Comparison of ENCODE assay signal across 17 cellular contexts in genomic region chr4:1502976-1503375, GRCh38.
DNase-seq lines count a peak whose midpoint lies in the region; ATAC-seq and TF ChIP-seq lines count a peak whose summit lies in the region.
"Had no signal": no experiment of that assay in that cellular context is flagged by ENCODE, and none has a peak within 500 bp of the region (broad histone marks: within the 10 kb centered on the region; RNA-seq: fewer than 3 reads in every experiment).

No MANE protein-coding gene starts in this region.

- POLR2A ChIA-PET in SK-N-SH (lab: Yijun Ruan, JAX), result no interaction called here

- in situ Hi-C loops in GM13977 (cut with MboI; ENCODE audit: low pct_unique_long_range_greater_than_20kb, low sequenced_read_pairs, unreplicated experiment), result no loop called here

- intact Hi-C loops in lower lobe of right lung (cut with DNase I), result no loop called here
- intact Hi-C loops in spleen (cut with DNase I; ENCODE audit: low total_unique reads), result no loop called here

- no peak overlapping the region for H3K4me2 ChIP-seq in SK-N-SH

- no peaks in the 10 kb centered on the region for H3K9me2 ChIP-seq in SK-N-SH

- DNase-seq in SK-N-SH (peak; percentile 42), WERI-Rb-1 (peak; percentile 10), lower lobe of right lung (peak; percentile 39), spleen (peak; percentile 58), inferior parietal cortex (ENCODE audit: extremely low spot score) (no peak), GM13977 (ENCODE audit: low spot score) (no peak)
- DNase-seq: ACHN; activated CD4-positive, alpha-beta T cell treated with anti-CD3 and anti-CD28 coated beads for 1 hour; C1 segment of cervical spinal cord; effector memory CD8-positive, alpha-beta T cell; kidney glomerular epithelial cell; NCI-H226 had no signal

- peaks cover 40% of the 10 kb centered on the region for H3K27me3 ChIP-seq in SK-N-SH (ENCODE audit: insufficient read depth)
- no peaks in the 10 kb centered on the region for H3K27me3 ChIP-seq in WERI-Rb-1 (ENCODE audit: insufficient read depth, low read depth, severe bottlenecking)
- H3K27me3 ChIP-seq in lower lobe of right lung (ENCODE audit: low read depth), result peaks cover 22% of the 10 kb centered on the region
- peaks cover 0 to 72% (median 9%) of the 10 kb centered on the region in 7 donors for H3K27me3 ChIP-seq in spleen (replicated peaks in 1 of 7)
- H3K27me3 ChIP-seq: Peyer's patch, right atrium auricular region had no signal

- TF ChIP-seq EP300 in SK-N-SH (IDR thresholded peaks at IDR 0.05; ENCODE audit: borderline replicate concordance in 1 of 2, low read depth in 1 of 2, low read length in 1 of 2), result no peak

- TF ChIP-seq CTCF in SK-N-SH (IDR thresholded peaks at IDR 0.05), result no peak
- no peak for TF ChIP-seq CTCF in WERI-Rb-1 (IDR thresholded peaks at IDR 0.05; ENCODE audit: low read depth, low read length)
- TF ChIP-seq CTCF in lower lobe of right lung (IDR thresholded peaks at IDR 0.05), result no peak
- TF ChIP-seq CTCF in spleen (IDR thresholded peaks at IDR 0.05 in 8 of 11, conservative IDR thresholded peaks at IDR 0.05 in 3 of 11), result no peak
- TF ChIP-seq CTCF in GM13977 (IDR thresholded peaks at IDR 0.05; ENCODE audit: extremely low read depth, insufficient read depth, missing control alignments), result no peak

- H3K79me2 ChIP-seq in SK-N-SH (ENCODE audit: insufficient read depth), result no peaks in the 10 kb centered on the region

- H3F3A ChIP-seq in SK-N-SH (replicated peaks; ENCODE audit: insufficient read depth), result no peaks in the 10 kb centered on the region

- CTCF ChIA-PET in SK-N-SH (lab: Yijun Ruan, JAX), result interaction anchor here (1.3 kb wide), 1 partner anchor 10 kb away, joined by 4 read pairs; no protein-coding TSS in a partner anchor

- TF ChIP-seq RAD21 in SK-N-SH (IDR thresholded peaks at IDR 0.05; ENCODE audit: low read length), result no peak

- H3K4me3 ChIP-seq in SK-N-SH (ENCODE audit: low read depth in 2 of 2, low read length in 1 of 2) (no peak overlapping the region), WERI-Rb-1 (ENCODE audit: low read depth, low read length) (no peak overlapping the region), lower lobe of right lung (no peak overlapping the region), spleen (no peak overlapping the region)
- H3K4me3 ChIP-seq: Peyer's patch, right atrium auricular region, suprapubic skin had no signal

- no peak overlapping the region for H3K9ac ChIP-seq in SK-N-SH

- H3K27ac ChIP-seq in SK-N-SH (ENCODE audit: low read depth in 2 of 2, low read length in 1 of 2) (no peak overlapping the region), WERI-Rb-1 (no peak overlapping the region), lower lobe of right lung (no peak overlapping the region), spleen (no peak overlapping the region)
- H3K27ac ChIP-seq: Peyer's patch, right atrium auricular region, suprapubic skin had no signal

- ATAC-seq in SK-N-SH treated with all-trans-retinoic acid at 6 μM for 48 hours, result no peak
- no peak for ATAC-seq in lower lobe of right lung
- ATAC-seq in HG03039 (IDR thresholded peaks at IDR 0.05; ENCODE audit: unreplicated experiment), result no peak
- ATAC-seq: effector memory CD8-positive, alpha-beta T cell had no signal

- H4K20me1 ChIP-seq in SK-N-SH (ENCODE audit: insufficient read depth), result no peaks in the 10 kb centered on the region

- H2AFZ ChIP-seq in SK-N-SH (ENCODE audit: low read depth), result no peak overlapping the region

- WGBS in SK-N-SH (ENCODE audit: low lambda C conversion rate), result 18% methylated on average over 12 of the region's 16 CpGs
- 56 to 72% (median 70%) methylated on average over 16 of the region's 16 CpGs for WGBS in spleen, 5 donors

- no peak for TF ChIP-seq POLR2A in spleen (IDR thresholded peaks at IDR 0.05)

- H3K36me3 ChIP-seq in SK-N-SH (replicated peaks in 1 of 2; ENCODE audit: control insufficient read depth in 1 of 2, insufficient read depth in 2 of 2, low read length in 1 of 2) (no peaks in the 10 kb centered on the region), WERI-Rb-1 (no peaks in the 10 kb centered on the region), lower lobe of right lung (no peaks in the 10 kb centered on the region), spleen (no peaks in the 10 kb centered on the region)
- H3K36me3 ChIP-seq: Peyer's patch, right atrium auricular region, suprapubic skin had no signal

- H3K9me3 ChIP-seq in SK-N-SH, result no peaks in the 10 kb centered on the region
- no peaks in the 10 kb centered on the region for H3K9me3 ChIP-seq in WERI-Rb-1 (ENCODE audit: severe bottlenecking)
- H3K9me3 ChIP-seq in lower lobe of right lung, result no peaks in the 10 kb centered on the region
- no peaks in the 10 kb centered on the region for H3K9me3 ChIP-seq in spleen
- H3K9me3 ChIP-seq: Peyer's patch, right atrium auricular region, suprapubic skin had no signal

- no peaks in the 10 kb centered on the region for H3K4me1 ChIP-seq in SK-N-SH (ENCODE audit: control insufficient read depth in 1 of 2, insufficient read depth in 2 of 2, low read depth in 1 of 2, low read length in 1 of 2)
- no peaks in the 10 kb centered on the region for H3K4me1 ChIP-seq in lower lobe of right lung
- H3K4me1 ChIP-seq in spleen, result no peaks in the 10 kb centered on the region
- H3K4me1 ChIP-seq: Peyer's patch, right atrium auricular region, suprapubic skin had no signal

TF ChIP-seq in SK-N-SH, 30 proteins besides CTCF, POLR2A, EP300 and RAD21:
- TF ChIP-seq RCOR1 (IDR thresholded peaks at IDR 0.05; ENCODE audit: low read length) (no peak), POLR2AphosphoS5 (IDR thresholded peaks at IDR 0.05; ENCODE audit: low read depth, low read length) (no peak), FOSL2 (IDR thresholded peaks at IDR 0.05; ENCODE audit: borderline replicate concordance, low read depth) (no peak), REST (IDR thresholded peaks at IDR 0.05; ENCODE audit: low read depth, low read length) (no peak), YY1 (IDR thresholded peaks at IDR 0.05; ENCODE audit: low read depth) (no peak)

TF ChIP-seq in SK-N-SH treated with all-trans-retinoic acid at 6 μM for 48 hours, 23 proteins besides CTCF, POLR2A, EP300 and RAD21:
- no peak for TF ChIP-seq RARB (CRISPR knock-in tag; IDR thresholded peaks at IDR 0.05)
- TF ChIP-seq TCF4 (CRISPR knock-in tag; IDR thresholded peaks at IDR 0.05; ENCODE audit: borderline replicate concordance), result no peak
- TF ChIP-seq ZC3H10 (CRISPR knock-in tag; IDR thresholded peaks at IDR 0.05), result no peak
- no peak for TF ChIP-seq BACH2 (CRISPR knock-in tag; IDR thresholded peaks at IDR 0.05; ENCODE audit: borderline replicate concordance)
- TF ChIP-seq PPARA (CRISPR knock-in tag; IDR thresholded peaks at IDR 0.05; ENCODE audit: borderline replicate concordance), result no peak
- no peak for TF ChIP-seq ZFP30 (CRISPR knock-in tag; IDR thresholded peaks at IDR 0.05)
- TF ChIP-seq PATZ1 (CRISPR knock-in tag; IDR thresholded peaks at IDR 0.05; ENCODE audit: borderline replicate concordance), result no peak
- no peak for TF ChIP-seq ZNF70 (CRISPR knock-in tag; IDR thresholded peaks at IDR 0.05)
- no peak for TF ChIP-seq ZNF565 (CRISPR knock-in tag; conservative IDR thresholded peaks at IDR 0.05; ENCODE audit: low read depth)

Comparison
In these comparisons a context has a peak if more than half of its experiments do, and no peak if none do; other contexts are left out.
1. DNase-seq: peak in SK-N-SH (single experiment), WERI-Rb-1 (single experiment), lower lobe of right lung (single experiment) and spleen (single experiment); none in inferior parietal cortex (single experiment) and GM13977 (single experiment).